In genomic region chr13:26557393-26558073, GRCh38 we compare ENCODE assay signal across 8 cellular contexts. TPM values are rescaled to one million over a fixed set of nuclear protein-coding genes. Genes with fewer than 3 reads are reported as not detected.
DNase-seq lines count a peak whose midpoint lies in the region; ATAC-seq and TF ChIP-seq lines count a peak whose summit lies in the region.

TSS of gene WASF3 (plus strand) at chr13:26557683. CDS start at chr13:26642271, 84,588 bp downstream.

- no peak for TF ChIP-seq CTCF in MM.1S (IDR thresholded peaks at IDR 0.05; ENCODE audit: low read length)
- TF ChIP-seq CTCF in body of pancreas (IDR thresholded peaks at IDR 0.05) = no peak

- no peaks in the 10 kb centered on the region for H3K36me3 ChIP-seq in MM.1S (replicated peaks; ENCODE audit: insufficient read depth, low read length)
- no peaks in the 10 kb centered on the region for H3K36me3 ChIP-seq in SJSA1
- no peaks in the 10 kb centered on the region for H3K36me3 ChIP-seq in body of pancreas (replicated peaks in 1 of 2; ENCODE audit: insufficient read depth in 1 of 2, low read depth in 2 of 2)
- no peaks in the 10 kb centered on the region for H3K36me3 ChIP-seq in rectal smooth muscle tissue (ENCODE audit: control insufficient read depth, insufficient read depth, low read length)

- peak within 1 kb of the TSS; percentile 34; the same call in 1 of the 2 replicates for H3K9ac ChIP-seq in MM.1S (ENCODE audit: low read length)
- no peak within 1 kb of the TSS for H3K9ac ChIP-seq in rectal smooth muscle tissue (ENCODE audit: low read length)

- TF ChIP-seq POLR2A in body of pancreas (IDR thresholded peaks at IDR 0.05) = peak in 2 of 3 donors; percentile 7 to 11

- H3K4me3 ChIP-seq in MM.1S (ENCODE audit: low read length) (peak within 1 kb of the TSS; percentile 75), SJSA1 (peak within 1 kb of the TSS; percentile 42), body of pancreas (peak within 1 kb of the TSS; percentile 54 to 85), rectal smooth muscle tissue (ENCODE audit: low read length) (peak within 1 kb of the TSS; percentile 63)

- H3K27me3 ChIP-seq in MM.1S (replicated peaks; ENCODE audit: insufficient read depth, low read length) (0 out of 2 replicates have a peak, but pooled peaks cover 6% of the 10 kb centered on the region), SJSA1 (replicated peaks) (peaks cover 30% of the 10 kb centered on the region), body of pancreas (no peaks in the 10 kb centered on the region), rectal smooth muscle tissue (ENCODE audit: control insufficient read depth, insufficient read depth, low read length) (peaks cover 4% of the 10 kb centered on the region)

- no peaks in the 10 kb centered on the region for H3K4me1 ChIP-seq in MM.1S (ENCODE audit: low read length)
- peaks cover 12% of the 10 kb centered on the region for H3K4me1 ChIP-seq in SJSA1 (replicated peaks)
- H3K4me1 ChIP-seq in body of pancreas = peaks cover 16% of the 10 kb centered on the region
- H3K4me1 ChIP-seq in rectal smooth muscle tissue (ENCODE audit: control insufficient read depth, insufficient read depth, low read length) = peaks cover 2% of the 10 kb centered on the region

- H3K4me2 ChIP-seq in MM.1S (ENCODE audit: low read depth, low read length) = peak within 1 kb of the TSS; percentile 59

- no peak within 1 kb of the TSS for H3K27ac ChIP-seq in MM.1S (ENCODE audit: low read length)
- H3K27ac ChIP-seq in SJSA1 = no peak within 1 kb of the TSS
- peak within 1 kb of the TSS; percentile 54 to 59 (median 56) for H3K27ac ChIP-seq in body of pancreas
- H3K27ac ChIP-seq in rectal smooth muscle tissue (ENCODE audit: low read depth, low read length) = peak within 1 kb of the TSS; percentile 57

- H3K9me2 ChIP-seq in MM.1S (replicated peaks; ENCODE audit: insufficient read depth, low read length) = no peaks in the 10 kb centered on the region

- H3K9me3 ChIP-seq in MM.1S (replicated peaks; ENCODE audit: insufficient read depth, low read length) (no peaks in the 10 kb centered on the region), SJSA1 (replicated peaks) (no peaks in the 10 kb centered on the region), body of pancreas (no peaks in the 10 kb centered on the region)

- no peaks in the 10 kb centered on the region for H3K79me2 ChIP-seq in MM.1S (ENCODE audit: low read length)

- H3F3A ChIP-seq in MM.1S (ENCODE audit: insufficient read depth, low read length) = no peaks in the 10 kb centered on the region

- peak within 1 kb of the TSS; percentile 94 for H2AFZ ChIP-seq in MM.1S (ENCODE audit: low read length)

- peak; percentile 97 for ATAC-seq in body of pancreas

- 1% methylated on average over 66 of the region's 94 CpGs; no CpG with 5 or more reads in 1 of the 2 donors for WGBS in body of pancreas, 2 donors

- no peaks in the 10 kb centered on the region for H4K20me1 ChIP-seq in MM.1S (ENCODE audit: insufficient read depth, low read length)

- intact Hi-C loops in body of pancreas (cut with DNase I) = loop anchor here (10.0 kb wide), 1 partner anchor 373 kb away; no protein-coding TSS in a partner anchor

- peak; percentile 100 for DNase-seq in GM03348 (ENCODE audit: low spot score)
- peak; percentile 95 for DNase-seq in HCEC 1CT
- peak; percentile 96 for DNase-seq in MM.1S
- peak; percentile 59 to 77 for DNase-seq in SJSA1 (ENCODE audit: low read depth in 1 of 2, low spot score in 2 of 2)
- DNase-seq in body of pancreas = peak; percentile 95 to 96 (median 96)
- peak; percentile 67 for DNase-seq in iPS DF 19.7 (ENCODE audit: low read depth, low spot score)
- DNase-seq in activated effector memory CD4-positive, alpha-beta T cell treated with Interleukin-2 at 50 U/mL for 16 hours = no peak

RNA-seq across cellular contexts. Expression of gene WASF3, which starts in this region (rescaled TPM):
- 0.18 TPM in 1 of 2 replicates, not detected in the other for total RNA-seq in SJSA1 (2014; rRNA removed; shearing (Covaris generic))
- total RNA-seq in body of pancreas = 10 to 100 TPM in 1 of 2 donors, 1 to 10 TPM in 1; 6.0 to 13.2 TPM

Comparison
In these comparisons a context has a peak if more than half of its experiments do, and no peak if none do; other contexts are left out.
1. Peak in DNase-seq and H3K4me3 ChIP-seq in SJSA1; RNA of the gene not detected or under 1 TPM.
2. H3K27ac ChIP-seq: peak in body of pancreas (4 of 4) and rectal smooth muscle tissue (single experiment); none in MM.1S (single experiment) and SJSA1 (single experiment).
3. Peak in every context shown above with its lines, with median percentiles within 50 percentile points of each other: H3K4me3 ChIP-seq.